In genomic region chr17:45920083-45920482, GRCh38 we compare ENCODE assay signal across 20 cellular contexts.
"Had no signal": no experiment of that assay in that cellular context is flagged by ENCODE, and none has a peak within 500 bp of the region (broad histone marks: within the 10 kb centered on the region; RNA-seq: fewer than 3 reads in every experiment).

No MANE protein-coding gene starts in this region.

- H3K27ac ChIP-seq: SJSA1 had no signal

- ATAC-seq: HepG2 had no signal

- DNase-seq: IMR-90, Karpas-422, KG1, MM.1S, NCI-H1092 treated with DMSO at 0.1 percent for 48 hours, NCI-H1436, NCI-H187 treated with DMSO at 0.1 percent for 48 hours, NCI-H2029 treated with DMSO at 0.1 percent for 48 hours, NCI-H2171 treated with DMSO at 0.1 percent for 48 hours, NCI-H345, NCI-H446 treated with DMSO at 0.1 percent for 48 hours, NCI-H510A treated with DMSO at 0.1 percent for 48 hours, NCI-H526, Right ventricle myocardium superior, RPMI8226, SIG-M5, SK-N-SH, SW 1271 had no signal

- H3K4me1 ChIP-seq: SJSA1 had no signal

- H3K4me2 ChIP-seq: SK-N-SH had no signal

- H3K9ac ChIP-seq: SK-N-SH had no signal

- H3K36me3 ChIP-seq: SJSA1 had no signal

- H3K4me3 ChIP-seq: SJSA1 had no signal

- H3K9me3 ChIP-seq: SJSA1, SK-N-SH had no signal
